ENCODE assay signal across 24 cellular contexts in genomic region chr1:162470216-162470615, GRCh38. TPM values are rescaled to one million over a fixed set of nuclear protein-coding genes. Genes with fewer than 3 reads are reported as not detected.
"Had no signal": no experiment of that assay in that cellular context is flagged by ENCODE, and none has a peak within 500 bp of the region (broad histone marks: within the 10 kb centered on the region; RNA-seq: fewer than 3 reads in every experiment).

No MANE protein-coding gene starts in this region.

- DNase-seq: activated CD4-positive, alpha-beta T cell treated with anti-CD3 and anti-CD28 coated beads for 4 hours; activated CD4-positive, alpha-beta T cell treated with anti-CD3 and anti-CD28 coated beads, Interleukin-2, amount 50 U/mL, for 4 hours; activated naive CD4-positive, alpha-beta T cell; activated T-cell treated with anti-CD3 and anti-CD28 coated beads for 4 hours; activated T-cell treated with anti-CD3 and anti-CD28 coated beads, Interleukin-2, amount 50 U/mL, for 72 hours; cortex of kidney; effector memory CD8-positive, alpha-beta T cell; erythroblast; heart right ventricle; left lung; lower lobe of right lung; mesenchymal stem cell; naive thymus-derived CD8-positive, alpha-beta T cell; occipital lobe; psoas muscle; sigmoid colon; stimulated activated CD4-positive, alpha-beta T cell treated with anti-CD3 and anti-CD28 coated beads, Interleukin-1b, Interleukin-23, amount 100 ng/mL, for 48 hours; stimulated activated naive B cell treated with anti-CD40 and anti-IgM and Interleukin-4, amounts not matched to agents 10 μg/mL and 1 μg/mL and 100 μg/mL, for 72 hours had no signal

- H3K9me3 ChIP-seq: ascending aorta, heart right ventricle, left lung, lower lobe of right lung, psoas muscle, sigmoid colon had no signal

- ATAC-seq: activated naive CD4-positive, alpha-beta T cell treated with anti-CD3 and anti-CD28 coated beads, Interleukin-2, amount 50 U/mL, for 72 hours; activated T-cell treated with anti-CD3 and anti-CD28 coated beads, Interleukin-2, amount 50 U/mL, for 72 hours; effector memory CD8-positive, alpha-beta T cell; foreskin keratinocyte; heart right ventricle; left lung; lower lobe of right lung; naive thymus-derived CD8-positive, alpha-beta T cell; psoas muscle; stimulated activated naive B cell treated with anti-CD40 and anti-IgM and Interleukin-4, amounts not matched to agents 10 μg/mL and 1 μg/mL and 100 μg/mL, for 72 hours had no signal

- H3K4me1 ChIP-seq: ascending aorta, foreskin keratinocyte, heart right ventricle, left lung, lower lobe of right lung, parathyroid adenoma, psoas muscle, sigmoid colon, tibial nerve had no signal

- H3K4me3 ChIP-seq: ascending aorta, heart right ventricle, left lung, lower lobe of right lung, psoas muscle, sigmoid colon, smooth muscle cell, tibial nerve had no signal

- H3K9ac ChIP-seq: parathyroid adenoma had no signal

- H3K27me3 ChIP-seq: ascending aorta, left lung, sigmoid colon, tibial nerve had no signal

- H3K36me3 ChIP-seq: ascending aorta, heart right ventricle, left lung, lower lobe of right lung, sigmoid colon, tibial nerve had no signal

RNA-seq across cellular contexts. Expression of gene SH2D1B, which starts 58.3 kb away (rescaled TPM):
- polyA plus RNA-seq: foreskin keratinocyte, smooth muscle cell had no signal
